In genomic region chr9:2872941-2873323, GRCh38 we compare ENCODE assay signal across 21 cellular contexts. TPM values are rescaled to one million over a fixed set of nuclear protein-coding genes. Genes with fewer than 3 reads are reported as not detected.
DNase-seq lines count a peak whose midpoint lies in the region; ATAC-seq and TF ChIP-seq lines count a peak whose summit lies in the region.
"Had no signal": no experiment of that assay in that cellular context is flagged by ENCODE, and none has a peak within 500 bp of the region (broad histone marks: within the 10 kb centered on the region; RNA-seq: fewer than 3 reads in every experiment).

No MANE protein-coding gene starts in this region.

- no peaks in the 10 kb centered on the region for H4K20me1 ChIP-seq in BLaER1

- H3K9me3 ChIP-seq in BLaER1: no peaks in the 10 kb centered on the region
- H3K9me3 ChIP-seq in CD4-positive, alpha-beta T cell (ENCODE audit: control insufficient read depth, low read length): no peaks in the 10 kb centered on the region
- H3K9me3 ChIP-seq: spleen, thyroid gland had no signal

- TF ChIP-seq CTCF in CD4-positive, alpha-beta T cell (IDR thresholded peaks at IDR 0.05): no peak
- TF ChIP-seq CTCF in omental fat pad (IDR thresholded peaks at IDR 0.05) (no peak), osteocyte (IDR thresholded peaks at IDR 0.05) (no peak)

- intact Hi-C loops in CD4-positive, alpha-beta T cell (cut with DNase I, micrococcal nuclease): loop anchor here in 1 of 2 experiments (5.0 kb wide), 1 partner anchor 309 kb away; no protein-coding TSS in a partner anchor

- 0 out of 2 replicates have a peak overlapping the region, but pooled peaks have one; percentile 62 for H3K4me2 ChIP-seq in BLaER1

- peak; percentile 91 for ATAC-seq in CD4-positive, alpha-beta T cell (ENCODE audit: poor library complexity)
- ATAC-seq in T-cell (replicated peaks in 1 of 4) (peak; percentile 81 to 92 (median 84)), omental fat pad (ENCODE audit: low FRiP score) (no peak), GM19455 (IDR thresholded peaks at IDR 0.05; ENCODE audit: unreplicated experiment) (no peak), HG02970 (IDR thresholded peaks at IDR 0.05; ENCODE audit: low FRiP score, unreplicated experiment) (no peak)

- peak overlapping the region; percentile 4 for H3K4me3 Mint-ChIP-seq in CD4-positive, alpha-beta T cell
- H3K4me3 Mint-ChIP-seq in T-cell (peak overlapping the region in 1 of 3 donors; percentile 6), osteocyte (ENCODE audit: unreplicated experiment) (no peak overlapping the region)
- H3K4me3 Mint-ChIP-seq: activated B cell treated with CpG ODN at 0.5 μM for 24 hours; activated naive CD8-positive, alpha-beta T cell treated with anti-CD3 and anti-CD28 coated beads, Interleukin-2, amount 10 ng/mL, durations not matched to agents 7 days and 5 days; brain; nephron had no signal

- H3K36me3 Mint-ChIP-seq in CD4-positive, alpha-beta T cell (ENCODE audit: low read depth): no peaks in the 10 kb centered on the region
- no peaks in the 10 kb centered on the region for H3K36me3 Mint-ChIP-seq in T-cell
- H3K36me3 Mint-ChIP-seq in osteocyte (ENCODE audit: unreplicated experiment): no peaks in the 10 kb centered on the region
- H3K36me3 Mint-ChIP-seq: activated naive CD8-positive, alpha-beta T cell treated with anti-CD3 and anti-CD28 coated beads, Interleukin-2, amount 10 ng/mL, durations not matched to agents 7 days and 5 days; brain had no signal

- no peak overlapping the region for H3K27ac ChIP-seq in BLaER1
- no peak overlapping the region for H3K27ac ChIP-seq in CD4-positive, alpha-beta T cell (ENCODE audit: low read depth, low read length)
- H3K27ac ChIP-seq: spleen, thyroid gland had no signal

- POLR2A ChIA-PET in CD4-positive, alpha-beta T cell (lab: Charles Lee): no interaction called here
- POLR2A ChIA-PET in T-cell (lab: Charles Lee): no interaction called here

- CTCF ChIA-PET in CD4-positive, alpha-beta T cell (lab: Charles Lee): no interaction called here
- CTCF ChIA-PET in T-cell (lab: Charles Lee): no interaction called here

- H3K36me3 ChIP-seq in BLaER1: no peaks in the 10 kb centered on the region
- H3K36me3 ChIP-seq: spleen, thyroid gland had no signal

- DNase-seq in CD4-positive, alpha-beta T cell: peak in 4 of 10 experiments; percentile 5 to 24 (median 8)
- peak in 27 of 34 experiments; percentile 6 to 47 (median 21) for DNase-seq in T-cell
- DNase-seq in central memory CD4-positive, alpha-beta T cell: peak; percentile 47
- DNase-seq in omental fat pad (ENCODE audit: low spot score): no peak
- no peak for DNase-seq in osteocyte (ENCODE audit: extremely low spot score, unreplicated experiment)
- DNase-seq: activated B cell treated with CpG ODN at 0.5 μM for 24 hours; activated CD8-positive, alpha-beta memory T cell treated with anti-CD3 and anti-CD28 coated beads, Interleukin-2, amount 50 U/mL, for 4 hours; activated naive CD8-positive, alpha-beta T cell treated with anti-CD3 and anti-CD28 coated beads, Interleukin-2, amount 10 ng/mL, durations not matched to agents 7 days and 5 days; AML-193; cortex of kidney; DMS 273 treated with DMSO at 0.1 percent for 48 hours; foreskin melanocyte; GF-D8; spleen had no signal

- H3K9ac ChIP-seq in BLaER1: no peak overlapping the region

- H3K27ac Mint-ChIP-seq in CD4-positive, alpha-beta T cell: peak overlapping the region; percentile 1
- H3K27ac Mint-ChIP-seq in T-cell (peak overlapping the region; percentile 5 to 40), osteocyte (ENCODE audit: unreplicated experiment) (no peak overlapping the region)
- H3K27ac Mint-ChIP-seq: activated B cell treated with CpG ODN at 0.5 μM for 24 hours; activated naive CD8-positive, alpha-beta T cell treated with anti-CD3 and anti-CD28 coated beads, Interleukin-2, amount 10 ng/mL, durations not matched to agents 7 days and 5 days had no signal

- peaks cover 20% of the 10 kb centered on the region for H3K4me1 ChIP-seq in BLaER1
- H3K4me1 ChIP-seq: spleen, thyroid gland had no signal

- no peaks in the 10 kb centered on the region for H3K27me3 ChIP-seq in BLaER1
- H3K27me3 ChIP-seq in CD4-positive, alpha-beta T cell (ENCODE audit: control insufficient read depth, insufficient read depth, low read length): no peaks in the 10 kb centered on the region
- H3K27me3 ChIP-seq: thyroid gland had no signal

- H3K9me3 Mint-ChIP-seq in CD4-positive, alpha-beta T cell: no peaks in the 10 kb centered on the region
- no peaks in the 10 kb centered on the region for H3K9me3 Mint-ChIP-seq in T-cell
- H3K9me3 Mint-ChIP-seq in osteocyte (ENCODE audit: unreplicated experiment): no peaks in the 10 kb centered on the region
- H3K9me3 Mint-ChIP-seq: activated B cell treated with CpG ODN at 0.5 μM for 24 hours; activated naive CD8-positive, alpha-beta T cell treated with anti-CD3 and anti-CD28 coated beads, Interleukin-2, amount 10 ng/mL, durations not matched to agents 7 days and 5 days; brain; nephron had no signal

- no peak overlapping the region for H3K4me3 ChIP-seq in BLaER1
- H3K4me3 ChIP-seq: GM12878, spleen, thyroid gland had no signal

- peaks cover 15% of the 10 kb centered on the region for H3K4me1 Mint-ChIP-seq in CD4-positive, alpha-beta T cell (ENCODE audit: low read depth)
- H3K4me1 Mint-ChIP-seq in T-cell: peaks cover 21 to 36% (median 24%) of the 10 kb centered on the region in 3 donors
- H3K4me1 Mint-ChIP-seq in osteocyte (ENCODE audit: unreplicated experiment): no peaks in the 10 kb centered on the region
- H3K4me1 Mint-ChIP-seq: activated B cell treated with CpG ODN at 0.5 μM for 24 hours; activated naive CD8-positive, alpha-beta T cell treated with anti-CD3 and anti-CD28 coated beads, Interleukin-2, amount 10 ng/mL, durations not matched to agents 7 days and 5 days had no signal

- peaks cover 16% of the 10 kb centered on the region for H3K27me3 Mint-ChIP-seq in CD4-positive, alpha-beta T cell
- H3K27me3 Mint-ChIP-seq in T-cell (peaks cover 10 to 13% of the 10 kb centered on the region in 2 donors), osteocyte (ENCODE audit: unreplicated experiment) (peaks cover 42% of the 10 kb centered on the region)

RNA-seq across cellular contexts. Expression of gene PUM3, which starts 29.0 kb away (rescaled TPM):
- total RNA-seq in CD4-positive, alpha-beta T cell: 10 to 100 TPM; 24.6 to 27.9 TPM
- total RNA-seq in T-cell (10 to 100 TPM; 31.1 to 45.2 (median 36.8) TPM), omental fat pad (100 to 1,000 TPM in 1 of 4 donors, 10 to 100 TPM in 3; 38.2 to 108 (median 43.7) TPM), osteocyte (37.4 and 38.2 TPM in 2 replicates)

Comparison
In these comparisons a context has a peak if more than half of its experiments do, and no peak if none do; other contexts are left out.
1. ATAC-seq: peak in CD4-positive, alpha-beta T cell (single experiment) and T-cell (4 of 4); none in omental fat pad (single experiment), GM19455 (single experiment) and HG02970 (single experiment).
2. DNase-seq: peak in T-cell (27 of 34) and central memory CD4-positive, alpha-beta T cell (single experiment); none in omental fat pad (single experiment) and osteocyte (single experiment).